Comparison of ENCODE assay signal across 10 cellular contexts in genomic region chr6:81894788-81895221, GRCh38.
DNase-seq lines count a peak whose midpoint lies in the region; ATAC-seq and TF ChIP-seq lines count a peak whose summit lies in the region.
"Had no signal": no experiment of that assay in that cellular context is flagged by ENCODE, and none has a peak within 500 bp of the region (broad histone marks: within the 10 kb centered on the region; RNA-seq: fewer than 3 reads in every experiment).

No MANE protein-coding gene starts in this region.

- no peaks in the 10 kb centered on the region for H3K36me3 ChIP-seq in SJCRH30

- H3K9me3 Mint-ChIP-seq in neural crest cell, result no peaks in the 10 kb centered on the region

- TF ChIP-seq CTCF in 22Rv1 (IDR thresholded peaks at IDR 0.05), result no peak
- no peak for TF ChIP-seq CTCF in neural crest cell (conservative IDR thresholded peaks at IDR 0.05)

- H3K4me1 Mint-ChIP-seq in neural crest cell, result peaks cover 6% of the 10 kb centered on the region

- 0 out of 2 replicates have a peak overlapping the region, but pooled peaks have one; percentile 7 for H3K4me3 ChIP-seq in SJCRH30

- no peaks in the 10 kb centered on the region for H3K9me3 ChIP-seq in SJCRH30 (replicated peaks)

- H3K36me3 Mint-ChIP-seq in neural crest cell (ENCODE audit: low read depth), result no peaks in the 10 kb centered on the region

- peaks cover 8% of the 10 kb centered on the region for H3K4me1 ChIP-seq in SJCRH30

- no peaks in the 10 kb centered on the region for H3K27me3 ChIP-seq in SJCRH30

- peak overlapping the region; percentile 47; the same call in 1 of the 2 replicates for H3K27ac ChIP-seq in 22Rv1
- peak overlapping the region; percentile 27; the same call in 1 of the 2 replicates for H3K27ac ChIP-seq in SJCRH30
- H3K27ac ChIP-seq: HL-60 had no signal

- H3K4me3 Mint-ChIP-seq in neural crest cell, result no peak overlapping the region

- no peaks in the 10 kb centered on the region for H3K27me3 Mint-ChIP-seq in neural crest cell (ENCODE audit: low read depth)

- DNase-seq in SJCRH30 (peak; percentile 53 to 75), foreskin melanocyte (peak; percentile 94), neural crest cell (ENCODE audit: low read depth, low spot score) (peak; percentile 32), GF-D8 (lab: John Stamatoyannopoulos, UW) (no peak), NCI-H345 treated with DMSO at 0.1 percent for 48 hours (lab: John Stamatoyannopoulos, UW; ENCODE audit: unreplicated experiment) (no peak), NCI-H1417 treated with DMSO at 0.1 percent for 48 hours (lab: John Stamatoyannopoulos, UW) (no peak)
- DNase-seq: ACHN had no signal

- no peak overlapping the region for H3K27ac Mint-ChIP-seq in neural crest cell (ENCODE audit: unreplicated experiment)

- no peak for ATAC-seq in GM19463 (IDR thresholded peaks at IDR 0.05; ENCODE audit: unreplicated experiment)

Comparison
In these comparisons a context has a peak if more than half of its experiments do, and no peak if none do; other contexts are left out.
1. DNase-seq: peak in SJCRH30 (2 of 2), foreskin melanocyte (single experiment) and neural crest cell (single experiment); none in GF-D8 (single experiment), NCI-H345 treated with DMSO at 0.1 percent for 48 hours (single experiment) and NCI-H1417 treated with DMSO at 0.1 percent for 48 hours (single experiment).